ENCODE assay signal across 22 cellular contexts in genomic region chr15:66425837-66426236, GRCh38. TPM values are rescaled to one million over a fixed set of nuclear protein-coding genes. Genes with fewer than 3 reads are reported as not detected.
DNase-seq lines count a peak whose midpoint lies in the region; ATAC-seq and TF ChIP-seq lines count a peak whose summit lies in the region.
"Had no signal": no experiment of that assay in that cellular context is flagged by ENCODE, and none has a peak within 500 bp of the region (broad histone marks: within the 10 kb centered on the region; RNA-seq: fewer than 3 reads in every experiment).

No MANE protein-coding gene starts in this region.

- no peaks in the 10 kb centered on the region for H3K27me3 Mint-ChIP-seq in T-helper 1 cell treated with Interleukin-12 subunit alpha and Interleukin-12 subunit beta and Interleukin-4 antibody, amounts not matched to agents 30 μg/mL and 1 μg/mL, for 36 hours (ENCODE audit: low read depth)
- no peaks in the 10 kb centered on the region for H3K27me3 Mint-ChIP-seq in CD4-positive, alpha-beta T cell
- no peaks in the 10 kb centered on the region for H3K27me3 Mint-ChIP-seq in T-helper 17 cell
- H3K27me3 Mint-ChIP-seq in naive thymus-derived CD8-positive, alpha-beta T cell, result no peaks in the 10 kb centered on the region
- no peaks in the 10 kb centered on the region for H3K27me3 Mint-ChIP-seq in mesothelial cell of epicardium (ENCODE audit: low read depth)
- H3K27me3 Mint-ChIP-seq: stimulated activated naive CD8-positive, alpha-beta T cell treated with anti-CD3 and anti-CD28 coated beads, Interleukin-15, Interleukin-2, amounts not matched to agents 100 ng/mL and 50 ng/mL, for 24 hours had no signal

- TF ChIP-seq CTCF in CD4-positive, alpha-beta T cell (IDR thresholded peaks at IDR 0.05), result no peak
- no peak for TF ChIP-seq CTCF in mesothelial cell of epicardium (IDR thresholded peaks at IDR 0.05; ENCODE audit: unreplicated experiment)

- DNase-seq in T-helper 1 cell, result no peak
- no peak for DNase-seq in CD4-positive, alpha-beta T cell
- DNase-seq in T-helper 17 cell, result no peak
- no peak for DNase-seq in naive thymus-derived CD8-positive, alpha-beta T cell
- DNase-seq in H7, result no peak
- no peak for DNase-seq in GDM1 (lab: John Stamatoyannopoulos, UW)
- DNase-seq in mesothelial cell of epicardium (ENCODE audit: low spot score in 2 of 2, unreplicated experiment in 2 of 2), result no peak
- DNase-seq: activated CD4-positive, alpha-beta T cell treated with anti-CD3 and anti-CD28 coated beads for 48 hours; AML-193; cerebellar nuclear complex; dorsolateral prefrontal cortex; IMR-90; left lung; mesenchymal stem cell; NCI-H1092; NCI-H187; NCI-H524; NK-92 treated with Interleukin-12 subunit alpha and Interleukin-12 subunit beta, amount 100 ng/mL, for 24 hours; stimulated activated CD4-positive, alpha-beta T cell treated with anti-CD3 and anti-CD28 coated beads, Interleukin-15, amount 100 ng/mL, for 24 hours; uterus had no signal

- H3K27ac ChIP-seq in CD4-positive, alpha-beta T cell (ENCODE audit: low read depth, low read length), result no peak overlapping the region
- H3K27ac ChIP-seq: dorsolateral prefrontal cortex, left lung, uterus had no signal

- CTCF ChIA-PET in CD4-positive, alpha-beta T cell (lab: Charles Lee), result interaction anchor here (0.6 kb wide), 1 partner anchor 34 kb away, joined by 3 read pairs; no protein-coding TSS in a partner anchor

- peak overlapping the region; percentile 53 for H3K27ac Mint-ChIP-seq in T-helper 1 cell treated with Interleukin-12 subunit alpha and Interleukin-12 subunit beta and Interleukin-4 antibody, amounts not matched to agents 30 μg/mL and 1 μg/mL, for 36 hours
- peak overlapping the region; percentile 74 for H3K27ac Mint-ChIP-seq in CD4-positive, alpha-beta T cell
- H3K27ac Mint-ChIP-seq in T-helper 17 cell (peak overlapping the region; percentile 67), mesothelial cell of epicardium (no peak overlapping the region)
- H3K27ac Mint-ChIP-seq in naive thymus-derived CD8-positive, alpha-beta T cell, result peak overlapping the region in 6 of 10 donors; percentile 2 to 62 (median 38)
- H3K27ac Mint-ChIP-seq: stimulated activated naive CD8-positive, alpha-beta T cell treated with anti-CD3 and anti-CD28 coated beads, Interleukin-15, Interleukin-2, amounts not matched to agents 100 ng/mL and 50 ng/mL, for 24 hours had no signal

- intact Hi-C loops in CD4-positive, alpha-beta T cell (cut with DNase I, micrococcal nuclease), result no loop called here

- peaks cover 38% of the 10 kb centered on the region for H3K4me1 Mint-ChIP-seq in T-helper 1 cell treated with Interleukin-12 subunit alpha and Interleukin-12 subunit beta and Interleukin-4 antibody, amounts not matched to agents 30 μg/mL and 1 μg/mL, for 36 hours (ENCODE audit: low read depth)
- peaks cover 73% of the 10 kb centered on the region for H3K4me1 Mint-ChIP-seq in CD4-positive, alpha-beta T cell (ENCODE audit: low read depth)
- H3K4me1 Mint-ChIP-seq in T-helper 17 cell, result peaks cover 43% of the 10 kb centered on the region
- peaks cover 29 to 64% (median 62%) of the 10 kb centered on the region in 4 donors for H3K4me1 Mint-ChIP-seq in naive thymus-derived CD8-positive, alpha-beta T cell
- H3K4me1 Mint-ChIP-seq in mesothelial cell of epicardium, result peaks cover 2% of the 10 kb centered on the region

- H3K9me3 Mint-ChIP-seq in T-helper 1 cell treated with Interleukin-12 subunit alpha and Interleukin-12 subunit beta and Interleukin-4 antibody, amounts not matched to agents 30 μg/mL and 1 μg/mL, for 36 hours, result no peaks in the 10 kb centered on the region
- H3K9me3 Mint-ChIP-seq in CD4-positive, alpha-beta T cell, result no peaks in the 10 kb centered on the region
- H3K9me3 Mint-ChIP-seq in naive thymus-derived CD8-positive, alpha-beta T cell, result peaks cover 0 to 4% (median 0%) of the 10 kb centered on the region in 9 donors
- H3K9me3 Mint-ChIP-seq in mesothelial cell of epicardium, result no peaks in the 10 kb centered on the region
- H3K9me3 Mint-ChIP-seq: stimulated activated naive CD8-positive, alpha-beta T cell treated with anti-CD3 and anti-CD28 coated beads, Interleukin-15, Interleukin-2, amounts not matched to agents 100 ng/mL and 50 ng/mL, for 24 hours had no signal

- H3K36me3 ChIP-seq in H7 (replicated peaks; ENCODE audit: control insufficient read depth, insufficient read depth, low read length), result no peaks in the 10 kb centered on the region
- H3K36me3 ChIP-seq: left lung, uterus had no signal

- ATAC-seq in CD4-positive, alpha-beta T cell (ENCODE audit: poor library complexity), result peak; percentile 80
- ATAC-seq in T-helper 17 cell, result no peak
- no peak for ATAC-seq in naive thymus-derived CD8-positive, alpha-beta T cell
- ATAC-seq: left lung had no signal

- POLR2A ChIA-PET in CD4-positive, alpha-beta T cell (lab: Charles Lee), result no interaction called here
- POLR2A ChIA-PET in naive thymus-derived CD8-positive, alpha-beta T cell (lab: Charles Lee), result interaction anchor here (1.8 kb wide), 1 partner anchor 7 kb away, joined by 3 read pairs; no protein-coding TSS in a partner anchor

- H3K9me3 ChIP-seq in CD4-positive, alpha-beta T cell (ENCODE audit: control insufficient read depth, low read length), result no peaks in the 10 kb centered on the region
- H3K9me3 ChIP-seq in T-helper 17 cell (ENCODE audit: control insufficient read depth, low read length, poor library complexity, severe bottlenecking), result no peaks in the 10 kb centered on the region
- H3K9me3 ChIP-seq: left lung, uterus had no signal

- H3K36me3 Mint-ChIP-seq in T-helper 1 cell treated with Interleukin-12 subunit alpha and Interleukin-12 subunit beta and Interleukin-4 antibody, amounts not matched to agents 30 μg/mL and 1 μg/mL, for 36 hours (ENCODE audit: low read depth), result peaks cover 24% of the 10 kb centered on the region
- peaks cover 14% of the 10 kb centered on the region for H3K36me3 Mint-ChIP-seq in CD4-positive, alpha-beta T cell (ENCODE audit: low read depth)
- H3K36me3 Mint-ChIP-seq in T-helper 17 cell (ENCODE audit: low read depth) (peaks cover 3% of the 10 kb centered on the region), mesothelial cell of epicardium (peaks cover 2% of the 10 kb centered on the region)
- peaks cover 0 to 19% (median 8%) of the 10 kb centered on the region in 3 donors for H3K36me3 Mint-ChIP-seq in naive thymus-derived CD8-positive, alpha-beta T cell

- no peak overlapping the region for H3K4me3 Mint-ChIP-seq in T-helper 1 cell treated with Interleukin-12 subunit alpha and Interleukin-12 subunit beta and Interleukin-4 antibody, amounts not matched to agents 30 μg/mL and 1 μg/mL, for 36 hours
- H3K4me3 Mint-ChIP-seq in CD4-positive, alpha-beta T cell, result peak overlapping the region; percentile 22
- H3K4me3 Mint-ChIP-seq in T-helper 17 cell (no peak overlapping the region), mesothelial cell of epicardium (no peak overlapping the region)
- peak overlapping the region in 2 of 10 donors; percentile 1 to 10 for H3K4me3 Mint-ChIP-seq in naive thymus-derived CD8-positive, alpha-beta T cell
- H3K4me3 Mint-ChIP-seq: stimulated activated naive CD8-positive, alpha-beta T cell treated with anti-CD3 and anti-CD28 coated beads, Interleukin-15, Interleukin-2, amounts not matched to agents 100 ng/mL and 50 ng/mL, for 24 hours had no signal

- H3K4me3 ChIP-seq in H7 (ENCODE audit: insufficient read depth, low read depth, low read length), result no peak overlapping the region
- H3K4me3 ChIP-seq: dorsolateral prefrontal cortex, left lung, uterus had no signal

- H3K27me3 ChIP-seq in CD4-positive, alpha-beta T cell (ENCODE audit: control insufficient read depth, insufficient read depth, low read length), result no peaks in the 10 kb centered on the region
- no peaks in the 10 kb centered on the region for H3K27me3 ChIP-seq in H7 (ENCODE audit: control insufficient read depth, insufficient read depth, low read length)
- H3K27me3 ChIP-seq: dorsolateral prefrontal cortex, left lung, uterus had no signal

RNA-seq across cellular contexts. Expression of gene MAP2K1, which starts 39.1 kb away (rescaled TPM):
- total RNA-seq in CD4-positive, alpha-beta T cell, result 10 to 100 TPM; 33.8 to 34.7 TPM
- total RNA-seq in T-helper 17 cell (10 to 100 TPM; 39.2 to 57.3 TPM), mesothelial cell of epicardium (24.7 to 27.6 TPM (median 26.7 TPM) in 3 replicates)
- 10 to 100 TPM; 49.3 to 50.8 TPM for total RNA-seq in naive thymus-derived CD8-positive, alpha-beta T cell
- 10 to 100 TPM; 34.7 to 41.7 (median 39.3) TPM for polyA plus RNA-seq in naive thymus-derived CD8-positive, alpha-beta T cell
- total RNA-seq in H7 (2014; rRNA removed; shearing (Covaris generic)), result 42.6 and 45.8 TPM in 2 replicates
